In the genomic region with DNA sequence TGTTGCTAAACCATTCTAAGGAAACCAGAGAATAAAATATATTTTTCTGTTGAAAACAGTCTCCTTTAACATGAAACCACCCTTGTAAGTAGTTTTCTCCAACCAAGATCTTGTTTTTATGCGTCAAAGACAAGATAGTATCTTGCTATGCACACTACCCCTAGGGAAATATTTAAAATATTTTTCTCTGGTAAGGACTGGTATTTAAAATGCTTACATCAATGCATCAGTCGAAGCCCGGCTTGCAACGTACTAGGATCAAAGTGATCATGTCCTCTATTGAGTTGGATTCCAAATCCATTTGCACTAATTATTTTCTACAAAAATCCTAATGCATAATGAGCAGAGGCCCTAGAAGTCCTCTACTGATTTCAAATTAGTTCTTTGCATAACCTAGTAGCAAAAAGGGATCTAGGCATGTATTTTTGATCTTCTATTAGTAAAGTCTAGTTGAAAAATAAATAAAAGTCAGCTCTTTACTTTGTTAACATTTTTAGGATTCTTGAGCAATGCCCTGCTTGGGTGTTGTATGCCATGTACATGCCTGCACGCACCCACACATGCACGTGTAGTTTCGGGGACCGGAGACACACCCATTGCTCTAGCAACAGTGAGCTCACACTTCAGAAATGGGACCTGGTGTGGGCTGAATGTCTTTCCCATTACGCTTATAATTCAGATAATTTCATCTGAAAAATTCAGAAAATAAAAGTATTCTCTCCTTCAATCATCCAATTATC, we compare ENCODE assay signal across 1 cellular context.
TF ChIP-seq lines count a peak whose summit lies in the region.

No MANE protein-coding gene starts in this region.

TF ChIP-seq in HepG2, 621 proteins besides CTCF, POLR2A, EP300 and RAD21 (continued from another document):
- TF ChIP-seq, protein P1, sequence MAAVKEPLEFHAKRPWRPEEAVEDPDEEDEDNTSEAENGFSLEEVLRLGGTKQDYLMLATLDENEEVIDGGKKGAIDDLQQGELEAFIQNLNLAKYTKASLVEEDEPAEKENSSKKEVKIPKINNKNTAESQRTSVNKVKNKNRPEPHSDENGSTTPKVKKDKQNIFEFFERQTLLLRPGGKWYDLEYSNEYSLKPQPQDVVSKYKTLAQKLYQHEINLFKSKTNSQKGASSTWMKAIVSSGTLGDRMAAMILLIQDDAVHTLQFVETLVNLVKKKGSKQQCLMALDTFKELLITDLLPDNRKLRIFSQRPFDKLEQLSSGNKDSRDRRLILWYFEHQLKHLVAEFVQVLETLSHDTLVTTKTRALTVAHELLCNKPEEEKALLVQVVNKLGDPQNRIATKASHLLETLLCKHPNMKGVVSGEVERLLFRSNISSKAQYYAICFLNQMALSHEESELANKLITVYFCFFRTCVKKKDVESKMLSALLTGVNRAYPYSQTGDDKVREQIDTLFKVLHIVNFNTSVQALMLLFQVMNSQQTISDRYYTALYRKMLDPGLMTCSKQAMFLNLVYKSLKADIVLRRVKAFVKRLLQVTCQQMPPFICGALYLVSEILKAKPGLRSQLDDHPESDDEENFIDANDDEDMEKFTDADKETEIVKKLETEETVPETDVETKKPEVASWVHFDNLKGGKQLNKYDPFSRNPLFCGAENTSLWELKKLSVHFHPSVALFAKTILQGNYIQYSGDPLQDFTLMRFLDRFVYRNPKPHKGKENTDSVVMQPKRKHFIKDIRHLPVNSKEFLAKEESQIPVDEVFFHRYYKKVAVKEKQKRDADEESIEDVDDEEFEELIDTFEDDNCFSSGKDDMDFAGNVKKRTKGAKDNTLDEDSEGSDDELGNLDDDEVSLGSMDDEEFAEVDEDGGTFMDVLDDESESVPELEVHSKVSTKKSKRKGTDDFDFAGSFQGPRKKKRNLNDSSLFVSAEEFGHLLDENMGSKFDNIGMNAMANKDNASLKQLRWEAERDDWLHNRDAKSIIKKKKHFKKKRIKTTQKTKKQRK (IDR thresholded peaks at IDR 0.05; ENCODE audit: low read length) = no peak
- TF ChIP-seq ZNF615 (CRISPR knock-in tag; IDR thresholded peaks at IDR 0.05; ENCODE audit: borderline replicate concordance) (no peak), ONECUT2 (CRISPR knock-in tag; IDR thresholded peaks at IDR 0.05) (no peak), HES4 (CRISPR knock-in tag; IDR thresholded peaks at IDR 0.05; ENCODE audit: borderline replicate concordance) (no peak), ZBTB37 (CRISPR knock-in tag; IDR thresholded peaks at IDR 0.05) (no peak)
- TF ChIP-seq, protein P2, sequence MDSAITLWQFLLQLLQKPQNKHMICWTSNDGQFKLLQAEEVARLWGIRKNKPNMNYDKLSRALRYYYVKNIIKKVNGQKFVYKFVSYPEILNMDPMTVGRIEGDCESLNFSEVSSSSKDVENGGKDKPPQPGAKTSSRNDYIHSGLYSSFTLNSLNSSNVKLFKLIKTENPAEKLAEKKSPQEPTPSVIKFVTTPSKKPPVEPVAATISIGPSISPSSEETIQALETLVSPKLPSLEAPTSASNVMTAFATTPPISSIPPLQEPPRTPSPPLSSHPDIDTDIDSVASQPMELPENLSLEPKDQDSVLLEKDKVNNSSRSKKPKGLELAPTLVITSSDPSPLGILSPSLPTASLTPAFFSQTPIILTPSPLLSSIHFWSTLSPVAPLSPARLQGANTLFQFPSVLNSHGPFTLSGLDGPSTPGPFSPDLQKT (CRISPR knock-in tag; IDR thresholded peaks at IDR 0.05; ENCODE audit: borderline replicate concordance) = no peak
- TF ChIP-seq, protein P3, sequence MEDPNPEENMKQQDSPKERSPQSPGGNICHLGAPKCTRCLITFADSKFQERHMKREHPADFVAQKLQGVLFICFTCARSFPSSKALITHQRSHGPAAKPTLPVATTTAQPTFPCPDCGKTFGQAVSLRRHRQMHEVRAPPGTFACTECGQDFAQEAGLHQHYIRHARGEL (CRISPR knock-in tag; IDR thresholded peaks at IDR 0.05) = no peak
